ENCODE assay signal across 11 cellular contexts in genomic region chr5:134131578-134132350, GRCh38. TPM values are rescaled to one million over a fixed set of nuclear protein-coding genes. Genes with fewer than 3 reads are reported as not detected.
DNase-seq lines count a peak whose midpoint lies in the region; ATAC-seq lines count a peak whose summit lies in the region.
"Had no signal": no experiment of that assay in that cellular context is flagged by ENCODE, and none has a peak within 500 bp of the region (broad histone marks: within the 10 kb centered on the region; RNA-seq: fewer than 3 reads in every experiment).

No MANE protein-coding gene starts in this region.

- no peaks in the 10 kb centered on the region for H3K9me3 Mint-ChIP-seq in activated T-cell treated with anti-CD3 and anti-CD28 coated beads, Interleukin-2, amount 50 U/mL, for 4 hours
- H3K9me3 Mint-ChIP-seq in central memory CD8-positive, alpha-beta T cell: no peaks in the 10 kb centered on the region

- H3K27ac Mint-ChIP-seq in central memory CD8-positive, alpha-beta T cell (ENCODE audit: low read depth): peak overlapping the region; percentile 98

- H3K36me3 ChIP-seq in KOPT-K1 (ENCODE audit: insufficient read depth, low read length): peaks cover 96% of the 10 kb centered on the region

- DNase-seq in activated T-cell treated with anti-CD3 and anti-CD28 coated beads, Interleukin-2, amount 50 U/mL, for 4 hours: no peak
- DNase-seq in activated T-cell treated with anti-CD3 and anti-CD28 coated beads for 4 hours (no peak), posterior vena cava (ENCODE audit: low spot score) (peak; percentile 35), DMS79 (lab: John Stamatoyannopoulos, UW) (no peak), germinal center (ENCODE audit: low spot score) (no peak)
- no peak for DNase-seq in central memory CD8-positive, alpha-beta T cell (ENCODE audit: low spot score in 2 of 2)
- DNase-seq: amniotic stem cell, DMS 273 treated with DMSO at 0.1 percent for 48 hours, IMR-90 had no signal

- peaks cover 19% of the 10 kb centered on the region for H3K36me3 Mint-ChIP-seq in activated T-cell treated with anti-CD3 and anti-CD28 coated beads, Interleukin-2, amount 50 U/mL, for 4 hours (ENCODE audit: insufficient read depth)
- H3K36me3 Mint-ChIP-seq in central memory CD8-positive, alpha-beta T cell (ENCODE audit: insufficient read depth): peaks cover 78% of the 10 kb centered on the region

- intact Hi-C loops in posterior vena cava (cut with DNase I): loop anchor here in 1 of 2 donors (2.0 kb wide), 1 partner anchor 69 kb away; no protein-coding TSS in a partner anchor

- peak; percentile 7 to 8 for ATAC-seq in activated T-cell treated with anti-CD3 and anti-CD28 coated beads, Interleukin-2, amount 50 U/mL, for 4 hours
- ATAC-seq in central memory CD8-positive, alpha-beta T cell (replicated peaks; ENCODE audit: extremely low read depth, poor library complexity, severe bottlenecking): no peak
- no peak for ATAC-seq in GM18858 (IDR thresholded peaks at IDR 0.05; ENCODE audit: unreplicated experiment)

- H3K27ac ChIP-seq in KOPT-K1 (ENCODE audit: low read depth, low read length, poor library complexity, severe bottlenecking): peak overlapping the region; percentile 92

- no peaks in the 10 kb centered on the region for H3K9me3 ChIP-seq in KOPT-K1 (ENCODE audit: insufficient read depth, low read length, poor library complexity, severe bottlenecking)

- H3K4me1 Mint-ChIP-seq in activated T-cell treated with anti-CD3 and anti-CD28 coated beads, Interleukin-2, amount 50 U/mL, for 4 hours (ENCODE audit: low read depth): peaks cover 100% of the 10 kb centered on the region
- H3K4me1 Mint-ChIP-seq in central memory CD8-positive, alpha-beta T cell: peaks cover 95% of the 10 kb centered on the region

- H3K4me3 Mint-ChIP-seq in activated T-cell treated with anti-CD3 and anti-CD28 coated beads, Interleukin-2, amount 50 U/mL, for 4 hours: peak overlapping the region; percentile 73
- peak overlapping the region; percentile 88 for H3K4me3 Mint-ChIP-seq in central memory CD8-positive, alpha-beta T cell

- H3K27me3 Mint-ChIP-seq in activated T-cell treated with anti-CD3 and anti-CD28 coated beads, Interleukin-2, amount 50 U/mL, for 4 hours (ENCODE audit: low read depth): no peaks in the 10 kb centered on the region
- H3K27me3 Mint-ChIP-seq in central memory CD8-positive, alpha-beta T cell: no peaks in the 10 kb centered on the region

RNA-seq across cellular contexts. Expression of gene TCF7, which starts 17.3 kb away (rescaled TPM):
- total RNA-seq in activated T-cell treated with anti-CD3 and anti-CD28 coated beads, Interleukin-2, amount 50 U/mL, for 4 hours: 10 to 100 TPM; 34.4 to 49.7 (median 37.3) TPM
- 1 to 10 TPM; 1.0 to 1.6 TPM for total RNA-seq in posterior vena cava

RNA-seq across cellular contexts. Expression of gene SKP1, which starts 45.0 kb away (rescaled TPM):
- total RNA-seq in activated T-cell treated with anti-CD3 and anti-CD28 coated beads, Interleukin-2, amount 50 U/mL, for 4 hours: 100 to 1,000 TPM; 273 to 286 (median 282) TPM
- total RNA-seq in posterior vena cava: 100 to 1,000 TPM; 321 to 334 TPM

Comparison
In these comparisons a context has a peak if more than half of its experiments do, and no peak if none do; other contexts are left out.
1. ATAC-seq: peak in activated T-cell treated with anti-CD3 and anti-CD28 coated beads, Interleukin-2, amount 50 U/mL, for 4 hours (2 of 2); none in central memory CD8-positive, alpha-beta T cell (single experiment) and GM18858 (single experiment).
2. RNA of gene TCF7, which starts 17.3 kb away (total RNA-seq): 34.4 to 49.7 TPM in activated T-cell treated with anti-CD3 and anti-CD28 coated beads, Interleukin-2, amount 50 U/mL, for 4 hours; 1.0 to 1.6 TPM in posterior vena cava; every median in the first group is over 10 times any median in the second.